ENCODE assay signal across 10 cellular contexts in the genomic region with DNA sequence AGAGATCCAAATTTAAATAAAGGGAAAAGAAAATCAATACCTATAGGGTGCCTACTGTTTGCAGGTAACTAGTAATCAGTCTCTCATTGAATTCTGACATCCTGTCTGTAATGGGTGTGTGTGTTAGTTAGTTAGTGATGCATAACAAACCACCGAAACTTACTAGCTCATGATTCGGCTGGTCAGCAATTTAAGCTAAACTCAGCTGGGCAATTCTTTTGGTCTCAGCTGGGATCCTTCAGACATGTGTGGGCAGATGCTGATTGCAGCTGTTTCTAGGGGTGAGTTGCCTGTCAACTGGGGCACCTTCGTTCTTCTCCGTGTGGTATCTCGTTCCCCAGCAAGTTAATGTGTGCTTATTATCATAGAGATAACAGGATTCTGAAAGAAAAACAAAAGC. TPM values are rescaled to one million over a fixed set of nuclear protein-coding genes. Genes with fewer than 3 reads are reported as not detected.
DNase-seq lines count a peak whose midpoint lies in the region; ATAC-seq, FAIRE-seq and TF ChIP-seq lines count a peak whose summit lies in the region.
"Had no signal": no experiment of that assay in that cellular context is flagged by ENCODE, and none has a peak within 500 bp of the region (broad histone marks: within the 10 kb centered on the region; RNA-seq: fewer than 3 reads in every experiment).

No MANE protein-coding gene starts in this region.

- H2BK15ac ChIP-seq in H9 (ENCODE audit: low read depth, low read length) = no peak overlapping the region

- peaks cover 12% of the 10 kb centered on the region for H3K79me2 ChIP-seq in H9 (ENCODE audit: insufficient read depth, low read length)

- no peak for TF ChIP-seq POLR2A in GM12891 (IDR thresholded peaks at IDR 0.05; ENCODE audit: low read depth, low read length)

- peaks cover 18 to 24% of the 10 kb centered on the region in 2 experiments for H3K4me1 Mint-ChIP-seq in H9

- H2AK5ac ChIP-seq in H9 (ENCODE audit: insufficient read length, low read length) = no peak overlapping the region

- H3K9ac ChIP-seq in H9 (ENCODE audit: extremely low read depth, insufficient read length, low read length) = no peak overlapping the region

- H3K4me3 Mint-ChIP-seq in H9 = no peak overlapping the region

- WGBS in H9 (ENCODE audit: extremely low coverage, insufficient read length, low lambda C conversion rate) = no CpG with 5 or more reads among the region's 5 CpGs

- ATAC-seq in GM21360 (IDR thresholded peaks at IDR 0.05; ENCODE audit: unreplicated experiment) (peak; percentile 48), HG03342 (IDR thresholded peaks at IDR 0.05; ENCODE audit: unreplicated experiment) (peak; percentile 41), sciatic nerve (no peak), omental fat pad (ENCODE audit: low FRiP score) (no peak)

- no peak overlapping the region for H4K91ac ChIP-seq in H9 (ENCODE audit: insufficient read length, low read depth, low read length)

- H4K5ac ChIP-seq in H9 (ENCODE audit: insufficient read length, low read depth, low read length) = no peak overlapping the region

- no peak overlapping the region for H2BK120ac ChIP-seq in H9 (ENCODE audit: low read depth, low read length, poor library complexity, severe bottlenecking)

- H3K36me3 Mint-ChIP-seq in H9 (ENCODE audit: insufficient read depth in 1 of 3, low read depth in 3 of 3) = peaks cover 0 to 4% (median 2%) of the 10 kb centered on the region in 3 experiments; a peak in 4 of 7 replicates

- peaks cover 7% of the 10 kb centered on the region for H3K4me1 ChIP-seq in H9 (ENCODE audit: insufficient read depth, low read length)

- no peak overlapping the region for H3T11ph ChIP-seq in H9 (ENCODE audit: low read length)

- FAIRE-seq in GM12891 (lab: Jason Lieb, UNC) = peak; percentile 96

- no peaks in the 10 kb centered on the region; the same call in 1 of the 2 replicates for H3K27me3 Mint-ChIP-seq in H9 (ENCODE audit: low read depth)

- H3K18ac ChIP-seq in H9 (ENCODE audit: insufficient read length, low read depth, low read length) = no peak overlapping the region

- no peak overlapping the region for H2BK20ac ChIP-seq in H9 (ENCODE audit: low read depth, low read length, poor library complexity, severe bottlenecking)

- H2BK12ac ChIP-seq in H9 (ENCODE audit: insufficient read length, low read depth, low read length) = no peak overlapping the region

- peaks cover 9% of the 10 kb centered on the region for H3K79me1 ChIP-seq in H9 (ENCODE audit: insufficient read depth, low read depth, low read length, poor library complexity, severe bottlenecking)

- H3K4ac ChIP-seq in H9 (ENCODE audit: low read depth, low read length) = no peak overlapping the region

- no peak overlapping the region for H2BK5ac ChIP-seq in H9 (ENCODE audit: insufficient read length, low read length)

- TF ChIP-seq CTCF in choroid plexus epithelial cell (conservative IDR thresholded peaks at IDR 0.05; ENCODE audit: low read depth, low read length) = no peak
- no peak for TF ChIP-seq CTCF in omental fat pad (IDR thresholded peaks at IDR 0.05)
- TF ChIP-seq CTCF in H9 (conservative IDR thresholded peaks at IDR 0.05) = no peak

- H3K27me3 ChIP-seq in H9 (ENCODE audit: insufficient read depth, low read length) = no peaks in the 10 kb centered on the region

- H3K4me3 ChIP-seq in choroid plexus epithelial cell (ENCODE audit: low read depth, low read length) = no peak overlapping the region

- no peak overlapping the region for H3K27ac ChIP-seq in H9 (ENCODE audit: insufficient read length, low read depth, low read length)

- H3K23me2 ChIP-seq in H9 (ENCODE audit: insufficient read length, low read depth, low read length, poor library complexity, severe bottlenecking) = peaks cover 8% of the 10 kb centered on the region

- H3K14ac ChIP-seq in H9 (ENCODE audit: insufficient read depth, low read length) = no peak overlapping the region

- H3K56ac ChIP-seq in H9 (ENCODE audit: insufficient read length, low read depth, low read length) = no peak overlapping the region

- no peaks in the 10 kb centered on the region for H3K9me3 Mint-ChIP-seq in H9

- no peak overlapping the region for H4K8ac ChIP-seq in H9 (replicated peaks; ENCODE audit: insufficient read length, low read depth, low read length)

- intact Hi-C loops in head of caudate nucleus (cut with DNase I) = no loop called here
- intact Hi-C loops in sciatic nerve (cut with DNase I) = no loop called here

- no peak overlapping the region for H3K27ac Mint-ChIP-seq in H9

- H3K23ac ChIP-seq in H9 (ENCODE audit: insufficient read length, low read depth, low read length) = no peak overlapping the region

- H3K9me3 ChIP-seq in H9 (ENCODE audit: control insufficient read depth, low read depth, low read length) = no peaks in the 10 kb centered on the region

- no peak overlapping the region for H3K4me2 ChIP-seq in H9 (ENCODE audit: insufficient read depth, insufficient read length, low read length)

- DNase-seq in GM12891 (ENCODE audit: insufficient read length, low spot score) (peak; percentile 13), choroid plexus epithelial cell (ENCODE audit: low read depth) (peak; percentile 2), head of caudate nucleus (no peak), sciatic nerve (ENCODE audit: low spot score) (no peak), omental fat pad (ENCODE audit: low spot score) (no peak), H9 (no peak)
- DNase-seq: activated gamma-delta T cell; stimulated activated CD4-positive, alpha-beta T cell treated with anti-CD3 and anti-CD28 coated beads, Interleukin-15, amount 100 ng/mL, for 24 hours had no signal

- H2AFZ ChIP-seq in H9 (ENCODE audit: low read length) = no peak overlapping the region

- H4K20me1 ChIP-seq in H9 (ENCODE audit: control insufficient read depth, insufficient read depth, insufficient read length) = no peaks in the 10 kb centered on the region

TF ChIP-seq in GM12891, 5 proteins besides CTCF, POLR2A, EP300 and RAD21:
- TF ChIP-seq POU2F2 (IDR thresholded peaks at IDR 0.05; ENCODE audit: low read depth, low read length) (peak; percentile 58), PAX5 (IDR thresholded peaks at IDR 0.05; ENCODE audit: insufficient read depth, low read length, severe bottlenecking) (peak; percentile 81), SPI1 (IDR thresholded peaks at IDR 0.05; ENCODE audit: low read depth, low read length) (no peak), POLR2AphosphoS5 (IDR thresholded peaks at IDR 0.05; ENCODE audit: low read depth, low read length) (no peak)

RNA-seq across cellular contexts. Expression of a gene that starts 40.2 kb away (rescaled TPM):
- 3.4 TPM for polyA plus RNA-seq in GM12891 (2012; ENCODE audit: low read depth, missing spikeins)
- 29.6 TPM for total RNA-seq in sciatic nerve
- 10 to 100 TPM; 18.6 to 40.5 (median 24.0) TPM for total RNA-seq in omental fat pad
- total RNA-seq in H9 (2021) = 50.6 and 50.9 TPM in 2 replicates

RNA-seq across cellular contexts. Expression of a gene that starts 43.9 kb away (rescaled TPM):
- polyA plus RNA-seq in GM12891 (2012; ENCODE audit: low read depth, missing spikeins) = not detected
- total RNA-seq in sciatic nerve = not detected
- not detected for total RNA-seq in omental fat pad
- total RNA-seq in H9 (2021) = not detected in 2 replicates

Comparison
In these comparisons a context has a peak if more than half of its experiments do, and no peak if none do; other contexts are left out.
1. DNase-seq: peak in GM12891 (single experiment) and choroid plexus epithelial cell (single experiment); none in head of caudate nucleus (0 of 42), sciatic nerve (single experiment), omental fat pad (single experiment) and H9 (single experiment).
2. ATAC-seq: peak in GM21360 (single experiment) and HG03342 (single experiment); none in sciatic nerve (single experiment) and omental fat pad (single experiment).